ENCODE assay signal across 10 cellular contexts in genomic region chr16:10827691-10828341, GRCh38. TPM values are rescaled to one million over a fixed set of nuclear protein-coding genes. Genes with fewer than 3 reads are reported as not detected.
DNase-seq lines count a peak whose midpoint lies in the region; ATAC-seq, FAIRE-seq and TF ChIP-seq lines count a peak whose summit lies in the region.
"Had no signal": no experiment of that assay in that cellular context is flagged by ENCODE, and none has a peak within 500 bp of the region (broad histone marks: within the 10 kb centered on the region; RNA-seq: fewer than 3 reads in every experiment).

No MANE protein-coding gene starts in this region.

- no peaks in the 10 kb centered on the region for H3K27me3 Mint-ChIP-seq in MCF 10A (ENCODE audit: insufficient read depth, unreplicated experiment)
- H3K27me3 Mint-ChIP-seq in activated T-cell treated with anti-CD3 and anti-CD28 coated beads, Interleukin-2, amount 50 U/mL, for 24 hours: no peaks in the 10 kb centered on the region

- CTCF ChIA-PET in MCF 10A (lab: Yijun Ruan, JAX): interaction anchor here (0.6 to 1.5 kb wide), 2 partner anchors 92 to 128 kb away, joined by 3 to 6 read pairs; no protein-coding TSS in a partner anchor

- peaks cover 19% of the 10 kb centered on the region for H3K4me1 Mint-ChIP-seq in MCF 10A (ENCODE audit: insufficient read depth, unreplicated experiment)
- H3K4me1 Mint-ChIP-seq in activated T-cell treated with anti-CD3 and anti-CD28 coated beads, Interleukin-2, amount 50 U/mL, for 24 hours (ENCODE audit: low read depth): no peaks in the 10 kb centered on the region

- H3K36me3 Mint-ChIP-seq in MCF 10A (ENCODE audit: insufficient read depth, unreplicated experiment): no peaks in the 10 kb centered on the region
- H3K36me3 Mint-ChIP-seq in activated T-cell treated with anti-CD3 and anti-CD28 coated beads, Interleukin-2, amount 50 U/mL, for 24 hours (ENCODE audit: low read depth): no peaks in the 10 kb centered on the region

- H3K4me3 ChIP-seq in skin epidermis: no peak overlapping the region

- POLR2A ChIA-PET in MCF 10A (lab: Yijun Ruan, JAX): interaction anchor here (1.4 to 2.1 kb wide), 4 partner anchors 51 to 116 kb away, joined by 4 to 6 read pairs (median 5); partner anchors contain the start of genes CLEC16A, DEXI and NUBP1

- peak overlapping the region; percentile 50 to 95 (median 83) for H3K27ac ChIP-seq in skin epidermis

- no peaks in the 10 kb centered on the region for H3K9me3 Mint-ChIP-seq in MCF 10A (ENCODE audit: unreplicated experiment)
- H3K9me3 Mint-ChIP-seq in activated T-cell treated with anti-CD3 and anti-CD28 coated beads, Interleukin-2, amount 50 U/mL, for 24 hours: no peaks in the 10 kb centered on the region
- H3K9me3 Mint-ChIP-seq: T-helper 1 cell treated with Interleukin-12 subunit alpha and Interleukin-12 subunit beta and Interleukin-4 antibody, amounts not matched to agents 30 μg/mL and 1 μg/mL, for 36 hours had no signal

- intact Hi-C loops in MCF 10A (cut with micrococcal nuclease): loop anchor here (5.0 kb wide), 1 partner anchor 49 kb away; the partner anchor contains the start of gene CIITA

- DNase-seq in GM04503 (ENCODE audit: low read depth): peak; percentile 79
- peak; percentile 93 for DNase-seq in MCF 10A (ENCODE audit: unreplicated experiment)
- DNase-seq in kidney tubule cell (ENCODE audit: low spot score): peak; percentile 54
- no peak for DNase-seq in activated T-cell treated with anti-CD3 and anti-CD28 coated beads, Interleukin-2, amount 50 U/mL, for 24 hours
- no peak for DNase-seq in GM19239 (ENCODE audit: insufficient read length, low spot score)

- ATAC-seq in HG03460 (IDR thresholded peaks at IDR 0.05; ENCODE audit: unreplicated experiment) (no peak), HG02588 (IDR thresholded peaks at IDR 0.05; ENCODE audit: unreplicated experiment) (no peak)

- BruUV-seq in MCF 10A (replicated peaks; lab: Mats Ljungman, UMichigan): no TSS peak

- FAIRE-seq in GM19239 (lab: Jason Lieb, UNC): no peak
- FAIRE-seq: frontal cortex had no signal

- no peak for TF ChIP-seq CTCF in MCF 10A (IDR thresholded peaks at IDR 0.05; ENCODE audit: unreplicated experiment)

- H3K4me3 Mint-ChIP-seq in MCF 10A (ENCODE audit: unreplicated experiment): peak overlapping the region; percentile 55
- H3K4me3 Mint-ChIP-seq in activated T-cell treated with anti-CD3 and anti-CD28 coated beads, Interleukin-2, amount 50 U/mL, for 24 hours: no peak overlapping the region
- H3K4me3 Mint-ChIP-seq: T-helper 1 cell treated with Interleukin-12 subunit alpha and Interleukin-12 subunit beta and Interleukin-4 antibody, amounts not matched to agents 30 μg/mL and 1 μg/mL, for 36 hours had no signal

- peak overlapping the region; percentile 89 for H3K27ac Mint-ChIP-seq in MCF 10A (ENCODE audit: low read depth, unreplicated experiment)
- H3K27ac Mint-ChIP-seq in activated T-cell treated with anti-CD3 and anti-CD28 coated beads, Interleukin-2, amount 50 U/mL, for 24 hours: no peak overlapping the region
- H3K27ac Mint-ChIP-seq: T-helper 1 cell treated with Interleukin-12 subunit alpha and Interleukin-12 subunit beta and Interleukin-4 antibody, amounts not matched to agents 30 μg/mL and 1 μg/mL, for 36 hours had no signal

RNA-seq across cellular contexts. Expression of gene TVP23A, which starts 9.2 kb away (rescaled TPM):
- not detected in 2 replicates for total RNA-seq in MCF 10A (2022)

RNA-seq across cellular contexts. Expression of gene CIITA, which starts 49.2 kb away (rescaled TPM):
- 0.12 TPM in 1 of 2 replicates, not detected in the other for total RNA-seq in MCF 10A (2022)

Comparison
In these comparisons a context has a peak if more than half of its experiments do, and no peak if none do; other contexts are left out.
1. DNase-seq: peak in GM04503 (single experiment), MCF 10A (single experiment) and kidney tubule cell (single experiment); none in activated T-cell treated with anti-CD3 and anti-CD28 coated beads, Interleukin-2, amount 50 U/mL, for 24 hours (single experiment) and GM19239 (single experiment).